ENCODE assay signal across 8 cellular contexts in genomic region chr15:41928637-41929620, GRCh38. TPM values are rescaled to one million over a fixed set of nuclear protein-coding genes. Genes with fewer than 3 reads are reported as not detected.
DNase-seq lines count a peak whose midpoint lies in the region; ATAC-seq and TF ChIP-seq lines count a peak whose summit lies in the region.

No MANE protein-coding gene starts in this region.

- intact Hi-C loops in lower lobe of right lung (cut with DNase I) (no loop called here), testis (cut with DNase I; ENCODE audit: low total_unique reads) (no loop called here)

- H3K9me3 ChIP-seq in HEK293 (ENCODE audit: control insufficient read depth, insufficient read depth, low read depth, low read length) (no peaks in the 10 kb centered on the region), lower lobe of right lung (no peaks in the 10 kb centered on the region), testis (no peaks in the 10 kb centered on the region)

- H3K4me1 ChIP-seq in HEK293 (ENCODE audit: control insufficient read depth, insufficient read depth, low read length) (peaks cover 38% of the 10 kb centered on the region), lower lobe of right lung (peaks cover 94% of the 10 kb centered on the region), testis (no peaks in the 10 kb centered on the region)

- WGBS in testis, 2 donors, result 81% methylated on average over 15 to 16 of the region's 16 CpGs

- TF ChIP-seq CTCF in HEK293 (tag by site-specific recombination; IDR thresholded peaks at IDR 0.05) (no peak), RWPE1 (conservative IDR thresholded peaks at IDR 0.05; ENCODE audit: low read depth) (no peak), lower lobe of right lung (IDR thresholded peaks at IDR 0.05) (no peak), testis (IDR thresholded peaks at IDR 0.05) (no peak)

- DNase-seq in RWPE1 (ENCODE audit: low spot score) (no peak), lower lobe of right lung (peak; percentile 65), testis (no peak), NOMO-1 (lab: John Stamatoyannopoulos, UW; ENCODE audit: unreplicated experiment in 2 of 2) (no peak), NCI-H526 (lab: John Stamatoyannopoulos, UW) (no peak), NCI-H1436 (lab: John Stamatoyannopoulos, UW) (no peak)

- no peak for TF ChIP-seq POLR2A in testis (IDR thresholded peaks at IDR 0.05)

- H3K27me3 ChIP-seq in lower lobe of right lung (ENCODE audit: low read depth), result no peaks in the 10 kb centered on the region
- no peaks in the 10 kb centered on the region for H3K27me3 ChIP-seq in testis

- peak; percentile 57 for ATAC-seq in GM18867 (IDR thresholded peaks at IDR 0.05; ENCODE audit: unreplicated experiment)
- peak; percentile 33 to 50 for ATAC-seq in lower lobe of right lung

- POLR2A ChIA-PET in HEK293 (lab: Yijun Ruan, JAX) (interaction anchor here (0.8 to 1.2 kb wide), 2 partner anchors 44 to 445 kb away, joined by 3 to 4 read pairs; partner anchors contain the start of gene EHD4), RWPE1 (lab: Yijun Ruan, JAX; ENCODE audit: low non-redundant PET) (no interaction called here)

- H3K36me3 ChIP-seq in HEK293 (ENCODE audit: control insufficient read depth in 2 of 2, insufficient read depth in 1 of 2, low read length in 2 of 2) (no peaks in the 10 kb centered on the region), lower lobe of right lung (peaks cover 10% of the 10 kb centered on the region), testis (ENCODE audit: low read depth, missing control alignments) (no peaks in the 10 kb centered on the region)

- H3K4me3 ChIP-seq in HEK293 (ENCODE audit: low read depth, low read length), result no peak overlapping the region
- no peak overlapping the region for H3K4me3 ChIP-seq in lower lobe of right lung
- H3K4me3 ChIP-seq in testis, result no peak overlapping the region

- no peak overlapping the region for H3K27ac ChIP-seq in HEK293 (ENCODE audit: extremely low read depth, low read depth, low read length)
- H3K27ac ChIP-seq in RWPE1, result peak overlapping the region; percentile 59
- peak overlapping the region; percentile 77 for H3K27ac ChIP-seq in lower lobe of right lung
- H3K27ac ChIP-seq in testis, result peak overlapping the region in 1 of 2 donors; percentile 2

- CTCF ChIA-PET in HEK293 (lab: Yijun Ruan, JAX), result interaction anchor here (0.6 to 0.9 kb wide), 2 partner anchors 44 to 235 kb away, joined by 3 to 4 read pairs; partner anchors contain the start of gene EHD4
- CTCF ChIA-PET in RWPE1 (lab: Yijun Ruan, JAX), result interaction anchor here (1.3 kb wide), 1 partner anchor 15 kb away, joined by 3 read pairs; no protein-coding TSS in a partner anchor

TF ChIP-seq in HEK293, 187 proteins besides CTCF, POLR2A, EP300 and RAD21:
- TF ChIP-seq ZFP41 (tag by site-specific recombination; IDR thresholded peaks at IDR 0.05; ENCODE audit: borderline replicate concordance) (no peak), ZFHX2 (tag by site-specific recombination; conservative IDR thresholded peaks at IDR 0.05) (0 out of 2 replicates have a peak, but pooled peaks have one; percentile 11), ZNF341 (tag by site-specific recombination; IDR thresholded peaks at IDR 0.05; ENCODE audit: low read depth) (peak; percentile 59), PRDM1 (tag by site-specific recombination; IDR thresholded peaks at IDR 0.05) (peak; percentile 32; the same call in 1 of the 2 replicates), SP3 (tag by site-specific recombination; IDR thresholded peaks at IDR 0.05) (no peak), RBAK (tag by site-specific recombination; IDR thresholded peaks at IDR 0.05) (no peak), KLF10 (tag by site-specific recombination; IDR thresholded peaks at IDR 0.05) (0 out of 2 replicates have a peak, but pooled peaks have one; percentile 20), PRDM6 (tag by site-specific recombination; IDR thresholded peaks at IDR 0.05) (0 out of 2 replicates have a peak, but pooled peaks have one; percentile 32), ZNF776 (tag by site-specific recombination; IDR thresholded peaks at IDR 0.05; ENCODE audit: borderline replicate concordance) (no peak), HIC1 (tag by site-specific recombination; IDR thresholded peaks at IDR 0.05) (no peak), EGR2 (tag by site-specific recombination; IDR thresholded peaks at IDR 0.05; ENCODE audit: low read depth) (0 out of 2 replicates have a peak, but pooled peaks have one; percentile 40), KLF9 (tag by site-specific recombination; IDR thresholded peaks at IDR 0.05; ENCODE audit: low read depth) (peak; percentile 22; the same call in 1 of the 2 replicates), KLF17 (tag by site-specific recombination; IDR thresholded peaks at IDR 0.05) (peak; percentile 97), ZNF629 (tag by site-specific recombination; IDR thresholded peaks at IDR 0.05) (0 out of 2 replicates have a peak, but pooled peaks have one; percentile 36)

RNA-seq across cellular contexts. Expression of gene SPTBN5, which starts 35.1 kb away (rescaled TPM):
- total RNA-seq in lower lobe of right lung (2.1 TPM), testis (1 to 10 TPM; 1.4 to 3.1 TPM)
- polyA plus RNA-seq in testis (ENCODE audit: insufficient read depth, low read depth, low replicate concordance), result 1.4 TPM

RNA-seq across cellular contexts. Expression of gene EHD4, which starts 43.4 kb away (rescaled TPM):
- total RNA-seq in lower lobe of right lung, result 35.0 TPM
- total RNA-seq in testis, result 10 to 100 TPM in 1 of 2 donors, 1 to 10 TPM in 1; 9.4 to 10.2 TPM
- 8.0 TPM for polyA plus RNA-seq in testis (ENCODE audit: insufficient read depth, low read depth, low replicate concordance)
